10 cellular contexts compared by ENCODE assay signal in the genomic region with DNA sequence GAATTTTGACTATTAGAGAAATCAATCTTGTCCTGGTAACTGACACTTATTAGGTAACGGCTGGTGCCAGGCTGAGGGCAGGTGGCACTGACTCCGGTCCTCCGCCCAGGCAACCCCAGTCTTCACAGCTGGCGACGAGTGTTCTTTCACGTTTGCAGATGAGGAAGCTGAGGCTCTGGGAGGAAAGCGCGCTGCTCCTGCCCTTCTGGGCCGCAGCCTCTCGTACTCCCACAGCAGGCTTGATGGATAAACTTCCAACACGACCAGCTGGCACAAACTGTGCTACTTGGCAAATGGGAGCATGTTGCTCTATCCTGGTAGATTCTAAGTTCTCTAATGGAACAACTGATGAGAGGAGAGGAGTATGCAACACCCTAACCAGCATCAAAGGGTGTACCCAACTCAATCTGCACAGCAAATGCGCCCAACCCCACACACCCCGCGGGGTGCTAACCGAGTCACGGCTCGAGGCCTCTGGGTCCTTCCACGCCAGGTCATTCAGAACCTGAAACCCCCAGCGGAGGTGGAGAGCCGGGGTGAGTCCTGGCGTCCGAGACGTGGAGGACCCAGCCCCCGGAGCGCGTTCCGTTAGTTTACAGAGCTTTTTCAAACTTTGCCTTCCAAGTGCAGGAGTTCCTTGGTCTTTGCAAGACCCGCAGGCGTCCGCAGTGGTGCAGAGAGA. TPM values are rescaled to one million over a fixed set of nuclear protein-coding genes. Genes with fewer than 3 reads are reported as not detected.
DNase-seq lines count a peak whose midpoint lies in the region; ATAC-seq and TF ChIP-seq lines count a peak whose summit lies in the region.
"Had no signal": no experiment of that assay in that cellular context is flagged by ENCODE, and none has a peak within 500 bp of the region (broad histone marks: within the 10 kb centered on the region; RNA-seq: fewer than 3 reads in every experiment).

No MANE protein-coding gene starts in this region.

- peak overlapping the region; percentile 45 to 69 (median 53); a peak in 19 of 20 replicates for H3K4me3 ChIP-seq in BLaER1 treated with 17β-estradiol and CSF1 and Interleukin-3, amounts not matched to agents 10 nM and 100 nM
- H3K4me3 ChIP-seq in PC-9 (peak overlapping the region; percentile 47; the same call in 1 of the 2 replicates), parathyroid adenoma (ENCODE audit: low read depth, low read length) (no peak overlapping the region)

- peaks cover 60 to 73% (median 65%) of the 10 kb centered on the region in 11 experiments for H3K27me3 ChIP-seq in BLaER1 treated with 17β-estradiol and CSF1 and Interleukin-3, amounts not matched to agents 10 nM and 100 nM
- H3K27me3 ChIP-seq in PC-9 (ENCODE audit: insufficient read depth, low read depth) (peaks cover 31% of the 10 kb centered on the region), parathyroid adenoma (ENCODE audit: control insufficient read depth, insufficient read depth, low read length) (no peaks in the 10 kb centered on the region)

- H3K79me2 ChIP-seq in PC-9 (ENCODE audit: low read depth) (no peaks in the 10 kb centered on the region), parathyroid adenoma (no peaks in the 10 kb centered on the region)

- ATAC-seq in HG02571 (IDR thresholded peaks at IDR 0.05; ENCODE audit: unreplicated experiment) (no peak), GM21825 (IDR thresholded peaks at IDR 0.05; ENCODE audit: unreplicated experiment) (no peak)
- ATAC-seq: HCT116 had no signal

- no peaks in the 10 kb centered on the region for H3F3A ChIP-seq in PC-9 (ENCODE audit: insufficient read depth, low read depth)

- peak overlapping the region; percentile 79 to 93 (median 89) for H3K4me2 ChIP-seq in BLaER1 treated with 17β-estradiol and CSF1 and Interleukin-3, amounts not matched to agents 10 nM and 100 nM
- H3K4me2 ChIP-seq in PC-9 (peak overlapping the region; percentile 81), parathyroid adenoma (ENCODE audit: low read length) (no peak overlapping the region)

- H4K20me1 ChIP-seq in BLaER1 treated with 17β-estradiol and CSF1 and Interleukin-3, amounts not matched to agents 10 nM and 100 nM: peaks cover 0 to 39% (median 12%) of the 10 kb centered on the region in 11 experiments; a peak in 12 of 22 replicates
- H4K20me1 ChIP-seq in PC-9 (ENCODE audit: insufficient read depth): no peaks in the 10 kb centered on the region

- no TSS peak for BruUV-seq in PC-9 (replicated peaks; lab: Mats Ljungman, UMichigan)

- POLR2A ChIA-PET in PC-9 (lab: Charles Lee; ENCODE audit: unreplicated experiment): no interaction called here

- no peak overlapping the region for H3K9ac ChIP-seq in BLaER1 treated with 17β-estradiol and CSF1 and Interleukin-3, amounts not matched to agents 10 nM and 100 nM
- no peak overlapping the region for H3K9ac ChIP-seq in parathyroid adenoma

- CTCF ChIA-PET in PC-9 (lab: Charles Lee): no interaction called here

- H3K27ac ChIP-seq in BLaER1 treated with 17β-estradiol and CSF1 and Interleukin-3, amounts not matched to agents 10 nM and 100 nM: no peak overlapping the region
- H3K27ac ChIP-seq in PC-9 (no peak overlapping the region), parathyroid adenoma (no peak overlapping the region)

- no peaks in the 10 kb centered on the region for H3K36me3 ChIP-seq in BLaER1 treated with 17β-estradiol and CSF1 and Interleukin-3, amounts not matched to agents 10 nM and 100 nM
- H3K36me3 ChIP-seq in PC-9 (ENCODE audit: low read depth) (no peaks in the 10 kb centered on the region), parathyroid adenoma (ENCODE audit: control insufficient read depth, insufficient read depth, low read length) (no peaks in the 10 kb centered on the region)

- H2AFZ ChIP-seq in PC-9 (no peak overlapping the region), parathyroid adenoma (peak overlapping the region; percentile 80)

- peaks cover 15 to 35% (median 21%) of the 10 kb centered on the region in 10 experiments for H3K4me1 ChIP-seq in BLaER1 treated with 17β-estradiol and CSF1 and Interleukin-3, amounts not matched to agents 10 nM and 100 nM
- H3K4me1 ChIP-seq in PC-9 (replicated peaks; ENCODE audit: insufficient read depth) (peaks cover 3% of the 10 kb centered on the region; the same call in 1 of the 2 replicates), parathyroid adenoma (no peaks in the 10 kb centered on the region)

- TF ChIP-seq CTCF in PC-9 (conservative IDR thresholded peaks at IDR 0.05): no peak
- no peak for TF ChIP-seq CTCF in parathyroid adenoma (IDR thresholded peaks at IDR 0.05)

- no peaks in the 10 kb centered on the region for H3K9me2 ChIP-seq in PC-9 (ENCODE audit: insufficient read depth)

- intact Hi-C loops in PC-9 (cut with micrococcal nuclease; ENCODE audit: unreplicated experiment): no loop called here

- DNase-seq in PC-9 (no peak), foreskin melanocyte (peak; percentile 2), inferior parietal cortex (ENCODE audit: extremely low spot score) (no peak), pons (ENCODE audit: low spot score) (no peak)
- DNase-seq: activated B cell treated with CpG ODN at 0.5 μM for 24 hours had no signal

- H3K9me3 ChIP-seq in BLaER1 treated with 17β-estradiol and CSF1 and Interleukin-3, amounts not matched to agents 10 nM and 100 nM (replicated peaks in 1 of 11): no peaks in the 10 kb centered on the region
- H3K9me3 ChIP-seq in PC-9 (ENCODE audit: insufficient read depth, low read depth) (no peaks in the 10 kb centered on the region), parathyroid adenoma (ENCODE audit: control insufficient read depth, low read length) (no peaks in the 10 kb centered on the region)

RNA-seq across cellular contexts. Expression of gene SLC47A1, which starts 0.5 kb away (rescaled TPM):
- 1.3 and 2.3 TPM in 2 replicates for total RNA-seq in PC-9 (2021)
